ENCODE assay signal across 22 cellular contexts in the genomic region with DNA sequence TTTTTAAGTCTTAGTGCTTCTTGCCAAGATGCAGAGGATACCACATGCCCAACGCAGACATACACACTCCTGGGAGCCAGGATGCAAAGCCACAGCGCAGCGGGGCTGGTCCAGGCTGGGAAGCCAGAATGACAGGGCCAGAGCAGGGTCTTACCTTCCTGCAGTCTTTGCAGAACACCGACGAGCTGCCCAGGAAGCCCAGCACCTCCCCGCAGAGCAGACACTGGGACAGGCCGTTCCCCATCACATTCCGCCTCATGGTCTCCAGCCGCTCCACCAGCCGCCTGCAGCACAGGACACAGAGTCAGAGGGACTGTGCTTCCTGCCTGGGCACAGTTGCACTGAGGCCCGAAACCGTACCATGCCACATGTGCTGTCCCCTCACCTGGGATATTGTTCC.
"Had no signal": no experiment of that assay in that cellular context is flagged by ENCODE, and none has a peak within 500 bp of the region (broad histone marks: within the 10 kb centered on the region; RNA-seq: fewer than 3 reads in every experiment).

No MANE protein-coding gene starts in this region.

- DNase-seq: activated B cell treated with CpG ODN at 0.5 μM for 24 hours; activated CD4-positive, alpha-beta T cell treated with anti-CD3 and anti-CD28 coated beads, Interleukin-2, amount 50 U/mL, for 1 hour; activated CD8-positive, alpha-beta T cell treated with anti-CD3 and anti-CD28 coated beads for 36 hours; activated gamma-delta T cell treated with Interleukin-2 at 50 U/mL for 16 hours; activated T-cell treated with anti-CD3 and anti-CD28 coated beads, Interleukin-2, amount 50 U/mL, for 4 hours; colonic mucosa; effector memory CD4-positive, alpha-beta T cell; erythroblast; gastrocnemius medialis; glutamatergic neuron; islet precursor cell; left cardiac atrium; mesenchymal stem cell; retina; stimulated activated naive CD4-positive, alpha-beta T cell; T-helper 2 cell; testis had no signal

- H3K36me3 ChIP-seq: colonic mucosa, prostate gland had no signal

- H3K27me3 ChIP-seq: colonic mucosa, dorsolateral prefrontal cortex, gastrocnemius medialis, testis had no signal

- H3K4me3 ChIP-seq: colonic mucosa, dorsolateral prefrontal cortex, gastrocnemius medialis, prostate gland, testis had no signal

- H3K9me3 ChIP-seq: colonic mucosa, gastrocnemius medialis, prostate gland, testis had no signal

- H3K4me1 ChIP-seq: colonic mucosa, gastrocnemius medialis, prostate gland, testis had no signal

- H3K27ac ChIP-seq: colonic mucosa, dorsolateral prefrontal cortex, gastrocnemius medialis, prostate gland, testis had no signal

- ATAC-seq: activated CD8-positive, alpha-beta T cell treated with anti-CD3 and anti-CD28 coated beads for 36 hours; activated naive CD4-positive, alpha-beta T cell treated with anti-CD3 and anti-CD28 coated beads, Interleukin-2, amount 50 U/mL, for 72 hours; activated T-cell treated with anti-CD3 and anti-CD28 coated beads, Interleukin-2, amount 50 U/mL, for 4 hours; activated T-helper 17 cell treated with anti-CD3 and anti-CD28 coated beads, Interleukin-2, amount 50 U/mL, for 72 hours; gastrocnemius medialis; left cardiac atrium; natural killer cell treated with Interleukin-12 subunit alpha and Interleukin-12 subunit beta and Interleukin-15 and Interleukin-18, amount 100 ng/mL, for 72 hours had no signal
